In genomic region chr16:88527937-88528743, GRCh38 we compare ENCODE assay signal across 16 cellular contexts. TPM values are rescaled to one million over a fixed set of nuclear protein-coding genes. Genes with fewer than 3 reads are reported as not detected.
DNase-seq lines count a peak whose midpoint lies in the region; ATAC-seq, FAIRE-seq and TF ChIP-seq lines count a peak whose summit lies in the region.
"Had no signal": no experiment of that assay in that cellular context is flagged by ENCODE, and none has a peak within 500 bp of the region (broad histone marks: within the 10 kb centered on the region; RNA-seq: fewer than 3 reads in every experiment).

No MANE protein-coding gene starts in this region.

- no peaks in the 10 kb centered on the region for H3K9me3 Mint-ChIP-seq in brain

- H2BK120ac ChIP-seq in neuronal stem cell (ENCODE audit: low read depth, low read length) = peak overlapping the region; percentile 47

- FAIRE-seq in urothelium cell line (lab: Jason Lieb, UNC) = no peak
- FAIRE-seq in GM12891 (lab: Jason Lieb, UNC) = no peak
- FAIRE-seq: A204.1 had no signal

- H3K4me3 Mint-ChIP-seq in brain = no peak overlapping the region

- H3K4me1 Mint-ChIP-seq in brain = peaks cover 1% of the 10 kb centered on the region

- no peak overlapping the region for H3K4me2 ChIP-seq in neuronal stem cell (ENCODE audit: insufficient read depth, low read length, poor library complexity, severe bottlenecking)

- DNase-seq in left ventricle myocardium superior (peak; percentile 32), right atrium auricular region (ENCODE audit: low spot score) (no peak), neuronal stem cell (ENCODE audit: low spot score) (no peak), urothelium cell line (ENCODE audit: low spot score) (no peak), GM12891 (ENCODE audit: insufficient read length, low spot score) (no peak)
- DNase-seq: Kasumi-1, NCI-H1694, NCI-H2081 treated with DMSO at 0.1 percent for 48 hours, NCI-H2171 treated with DMSO at 0.1 percent for 48 hours, NCI-H526 treated with DMSO at 0.1 percent for 48 hours had no signal

- H3K9ac ChIP-seq in neuronal stem cell (ENCODE audit: low read depth, low read length, poor library complexity) = peak overlapping the region; percentile 77

- H3K27me3 Mint-ChIP-seq in brain = no peaks in the 10 kb centered on the region
- H3K27me3 Mint-ChIP-seq: CD4-positive, CD25-positive, alpha-beta regulatory T cell had no signal

- peak overlapping the region; percentile 98 for H3K23ac ChIP-seq in neuronal stem cell (ENCODE audit: low read depth, low read length, poor library complexity)

- peak overlapping the region; percentile 95 for H2BK5ac ChIP-seq in neuronal stem cell (ENCODE audit: low read length)

- TF ChIP-seq POLR2A in GM12891 (IDR thresholded peaks at IDR 0.05; ENCODE audit: low read depth, low read length) = no peak

- intact Hi-C loops in left ventricle myocardium superior (cut with micrococcal nuclease) = loop anchor here (5.0 kb wide), 1 partner anchor 76 kb away; the partner anchor contains the start of gene ZFPM1

- H4K8ac ChIP-seq in neuronal stem cell (ENCODE audit: low read depth, low read length) = no peak overlapping the region

- H3K27ac ChIP-seq in right atrium auricular region (no peak overlapping the region), neuronal stem cell (replicated peaks; ENCODE audit: low read length) (no peak overlapping the region)
- H3K27ac ChIP-seq: SK-N-MC had no signal

- H3K36me3 Mint-ChIP-seq in brain = no peaks in the 10 kb centered on the region
- H3K36me3 Mint-ChIP-seq: CD4-positive, CD25-positive, alpha-beta regulatory T cell had no signal

- H3K4me3 ChIP-seq in right atrium auricular region (no peak overlapping the region), neuronal stem cell (ENCODE audit: low read length in 2 of 2) (no peak overlapping the region)
- H3K4me3 ChIP-seq: GM12878, SK-N-MC had no signal

- H3K27me3 ChIP-seq in right atrium auricular region (no peaks in the 10 kb centered on the region), neuronal stem cell (ENCODE audit: control insufficient read depth in 3 of 3, insufficient read depth in 3 of 3, low read depth in 1 of 3, low read length in 3 of 3) (no peaks in the 10 kb centered on the region)

- no peak overlapping the region for H2AK5ac ChIP-seq in neuronal stem cell (ENCODE audit: low read depth, low read length)

- no peak overlapping the region for H4K91ac ChIP-seq in neuronal stem cell (ENCODE audit: low read depth, low read length, poor library complexity)

- H3K36me3 ChIP-seq in right atrium auricular region = no peaks in the 10 kb centered on the region
- no peaks in the 10 kb centered on the region for H3K36me3 ChIP-seq in neuronal stem cell (replicated peaks in 1 of 2; ENCODE audit: control insufficient read depth in 2 of 2, insufficient read depth in 2 of 2, low read length in 2 of 2)

- no peak overlapping the region for H3K18ac ChIP-seq in neuronal stem cell (ENCODE audit: low read length)

- H2BK15ac ChIP-seq in neuronal stem cell (ENCODE audit: low read length) = no peak overlapping the region

- peak overlapping the region in 3 of 5 experiments; percentile 38 to 64 (median 50) for H3K27ac Mint-ChIP-seq in brain

- WGBS in neuronal stem cell (ENCODE audit: extremely low coverage in 2 of 2, insufficient read length in 2 of 2, insufficient replicate concordance in 1 of 2), 2 donors = no CpG with 5 or more reads among the region's 30 CpGs

- TF ChIP-seq CTCF in right atrium auricular region (IDR thresholded peaks at IDR 0.05) (no peak), brain (conservative IDR thresholded peaks at IDR 0.05) (no peak)

- H2BK12ac ChIP-seq in neuronal stem cell (ENCODE audit: low read length) = no peak overlapping the region

- ATAC-seq in left ventricle myocardium superior (no peak), GM18909 (IDR thresholded peaks at IDR 0.05; ENCODE audit: poor library complexity, unreplicated experiment) (no peak)

- no peak overlapping the region for H2AFZ ChIP-seq in neuronal stem cell (ENCODE audit: low read length)

- no peak overlapping the region for H3K4ac ChIP-seq in neuronal stem cell (ENCODE audit: low read length)

- no peaks in the 10 kb centered on the region for H3K9me3 ChIP-seq in right atrium auricular region
- no peaks in the 10 kb centered on the region for H3K9me3 ChIP-seq in neuronal stem cell (replicated peaks in 1 of 2; ENCODE audit: control insufficient read depth in 2 of 2, insufficient read depth in 1 of 2, low read depth in 1 of 2, low read length in 2 of 2)

- no peak overlapping the region for H3K14ac ChIP-seq in neuronal stem cell (ENCODE audit: low read length)

- H3K79me1 ChIP-seq in neuronal stem cell (ENCODE audit: low read depth, low read length) = peaks cover 11% of the 10 kb centered on the region

- H3K4me1 ChIP-seq in right atrium auricular region (peaks cover 0 to 48% of the 10 kb centered on the region in 2 donors), neuronal stem cell (ENCODE audit: control insufficient read depth in 2 of 2, insufficient read depth in 1 of 2, low read depth in 1 of 2, low read length in 2 of 2) (peaks cover 3 to 14% of the 10 kb centered on the region in 2 donors)

TF ChIP-seq in GM12891, 5 proteins besides CTCF, POLR2A, EP300 and RAD21:
- TF ChIP-seq TAF1 (IDR thresholded peaks at IDR 0.05; ENCODE audit: low read depth, low read length) (no peak), POLR2AphosphoS5 (IDR thresholded peaks at IDR 0.05; ENCODE audit: low read depth, low read length) (no peak), SPI1 (IDR thresholded peaks at IDR 0.05; ENCODE audit: low read depth, low read length) (no peak), PAX5 (IDR thresholded peaks at IDR 0.05; ENCODE audit: insufficient read depth, low read length, severe bottlenecking) (no peak), POU2F2 (IDR thresholded peaks at IDR 0.05; ENCODE audit: low read depth, low read length) (no peak)
TF ChIP-seq in GM12891: peak in this region for 0.

RNA-seq across cellular contexts. Expression of gene ZC3H18, which starts 42.1 kb away (rescaled TPM):
- total RNA-seq in left ventricle myocardium superior (23.9 TPM), right atrium auricular region (10 to 100 TPM in 1 of 2 donors, 1 to 10 TPM in 1; 7.9 to 10.0 TPM)
- 61.8 TPM for polyA plus RNA-seq in brain (ENCODE audit: insufficient read depth, low read depth, low replicate concordance)
- 48.7 TPM for polyA plus RNA-seq in neuronal stem cell (2013, experiment 1 of 2)
- 49.9 TPM for polyA plus RNA-seq in neuronal stem cell (2013, experiment 2 of 2)
- polyA plus RNA-seq in GM12891 (2012; ENCODE audit: low read depth, missing spikeins) = 26.0 TPM
